Comparison of ENCODE assay signal across 9 cellular contexts in genomic region chr1:161200421-161200991, GRCh38. TPM values are rescaled to one million over a fixed set of nuclear protein-coding genes. Genes with fewer than 3 reads are reported as not detected.
DNase-seq lines count a peak whose midpoint lies in the region; ATAC-seq, FAIRE-seq and TF ChIP-seq lines count a peak whose summit lies in the region.
"Had no signal": no experiment of that assay in that cellular context is flagged by ENCODE, and none has a peak within 500 bp of the region (broad histone marks: within the 10 kb centered on the region; RNA-seq: fewer than 3 reads in every experiment).

No MANE protein-coding gene starts in this region.

- peak overlapping the region; percentile 87; the same call in 1 of the 2 replicates for H4K8ac ChIP-seq in H1 (ENCODE audit: extremely low read depth, insufficient read depth, low read length)

- no peak overlapping the region for H3K23ac ChIP-seq in H1 (ENCODE audit: insufficient read length)

- H4K20me1 ChIP-seq in H1 (replicated peaks in 1 of 2; ENCODE audit: control insufficient read depth in 1 of 2, insufficient read depth in 2 of 2, low read length in 2 of 2) = no peaks in the 10 kb centered on the region

- peak overlapping the region; percentile 16 to 80 for H3K4me2 ChIP-seq in H1 (ENCODE audit: insufficient read depth in 1 of 2, low read depth in 2 of 2, low read length in 2 of 2)

- peaks cover 9% of the 10 kb centered on the region for H3K36me3 Mint-ChIP-seq in natural killer cell

- H3K4me3 Mint-ChIP-seq in natural killer cell = no peak overlapping the region

- peaks cover 29 to 61% of the 10 kb centered on the region in 2 donors for H3K4me1 Mint-ChIP-seq in natural killer cell

- no peaks in the 10 kb centered on the region for H3K9me3 Mint-ChIP-seq in natural killer cell

- H3K4me1 ChIP-seq in H1 (replicated peaks in 1 of 4; ENCODE audit: control insufficient read depth in 3 of 4, insufficient read depth in 4 of 4, low read length in 3 of 4) (peaks cover 23 to 54% (median 48%) of the 10 kb centered on the region in 4 experiments), uterus (peaks cover 23 to 31% of the 10 kb centered on the region in 2 donors)

- peak overlapping the region; percentile 13 for H4K5ac ChIP-seq in H1 (ENCODE audit: insufficient read length, low read depth, low read length)

- H2BK20ac ChIP-seq in H1 (ENCODE audit: low read length) = peak overlapping the region; percentile 74

- H2AK5ac ChIP-seq in H1 (ENCODE audit: low read depth, low read length) = peak overlapping the region; percentile 59; the same call in 1 of the 2 replicates

- peaks cover 0 to 14% of the 10 kb centered on the region in 2 experiments; a peak in 2 of 4 replicates for H3K79me2 ChIP-seq in H1 (ENCODE audit: control insufficient read depth in 1 of 2, insufficient read depth in 2 of 2, low read length in 2 of 2)

- H3K27ac Mint-ChIP-seq in natural killer cell = peak overlapping the region; percentile 95 to 96

- TF ChIP-seq CTCF in H1 (IDR thresholded peaks at IDR 0.05; ENCODE audit: control extremely low read depth in 1 of 3, insufficient read depth in 1 of 3, low read depth in 1 of 3, low read length in 3 of 3) (no peak), natural killer cell (IDR thresholded peaks at IDR 0.05) (no peak), uterus (IDR thresholded peaks at IDR 0.05) (no peak)

- no peaks in the 10 kb centered on the region for H3K27me3 Mint-ChIP-seq in natural killer cell (ENCODE audit: low read depth in 2 of 2)

- H3K4me3 ChIP-seq in H1 (ENCODE audit: extremely low read depth in 1 of 4, insufficient read depth in 2 of 4, low read depth in 3 of 4, low read length in 4 of 4) (peak overlapping the region in 2 of 4 experiments; percentile 19 to 96; a peak in 1 of 8 replicates), uterus (no peak overlapping the region)

- FAIRE-seq in H1 (lab: Jason Lieb, UNC) = no peak

- H3K14ac ChIP-seq in H1 (ENCODE audit: insufficient read length) = no peak overlapping the region

- WGBS in H1 (ENCODE audit: extremely low coverage in 1 of 2, insufficient coverage in 1 of 2, insufficient read length in 1 of 2, insufficient replicate concordance in 2 of 2, low coverage in 1 of 2, low lambda C conversion rate in 2 of 2, missing lambda C conversion rate in 1 of 2), 2 experiments = 33% methylated on average over 5 of the region's 5 CpGs; no CpG with 5 or more reads in 1 of the 2 experiments

- CTCF ChIA-PET in H1 (lab: Charles Lee; ENCODE audit: partially characterized antibody) = interaction anchor here (0.5 to 17.6 kb wide), 7 partner anchors 10 to 210 kb away, joined by 3 to 427 read pairs (median 4); partner anchors contain the start of genes APOA2, FCER1G, PPOX and TOMM40L

- H2BK12ac ChIP-seq in H1 (ENCODE audit: low read depth, low read length) = peak overlapping the region; percentile 99

- no peak for ATAC-seq in Right ventricle myocardium superior (ENCODE audit: poor library complexity)
- ATAC-seq in natural killer cell = no peak

- POLR2A ChIA-PET in H1 (lab: Charles Lee; ENCODE audit: partially characterized antibody) = interaction anchor here (0.6 to 4.6 kb wide), 12 partner anchors 8 to 178 kb away, joined by 3 to 82 read pairs (median 9); partner anchors contain the start of genes APOA2, B4GALT3, DEDD and FCER1G

- no peak overlapping the region for H2AFZ ChIP-seq in H1 (ENCODE audit: low read length)

- TF ChIP-seq RAD21 in H1 (IDR thresholded peaks at IDR 0.05 in 1 of 2, conservative IDR thresholded peaks at IDR 0.05 in 1 of 2; ENCODE audit: low read depth in 2 of 2, low read length in 2 of 2) = no peak

- H3K27me3 ChIP-seq in H1 (replicated peaks in 1 of 4; ENCODE audit: control insufficient read depth in 3 of 4, extremely low read depth in 1 of 4, insufficient read depth in 3 of 4, low read length in 3 of 4) = no peaks in the 10 kb centered on the region
- no peaks in the 10 kb centered on the region for H3K27me3 ChIP-seq in uterus

- H2BK5ac ChIP-seq in H1 (ENCODE audit: low read depth, low read length) = peak overlapping the region; percentile 75

- peak overlapping the region; percentile 0 for H3K4ac ChIP-seq in H1 (replicated peaks; ENCODE audit: insufficient read length, low read depth, low read length)

- H2BK120ac ChIP-seq in H1 (replicated peaks; ENCODE audit: low read depth, low read length) = peak overlapping the region; percentile 56

- H3K79me1 ChIP-seq in H1 (ENCODE audit: low read depth, low read length) = peaks cover 9% of the 10 kb centered on the region; the same call in 1 of the 2 replicates

- H3K9me3 ChIP-seq in H1 (ENCODE audit: insufficient read depth in 2 of 2, low read depth in 1 of 2, low read length in 1 of 2) (no peaks in the 10 kb centered on the region), uterus (no peaks in the 10 kb centered on the region)

- peak overlapping the region; percentile 91 for H4K91ac ChIP-seq in H1 (replicated peaks; ENCODE audit: insufficient read length, low read length)

- intact Hi-C loops in Right ventricle myocardium superior (cut with DNase I) = no loop called here
- intact Hi-C loops in cardiac septum (cut with DNase I) = loop anchor here (5.0 kb wide), 2 partner anchors 112 to 187 kb away; partner anchors contain the start of gene SDHC
- intact Hi-C loops in natural killer cell (cut with micrococcal nuclease) = loop anchor here (5.0 kb wide), 1 partner anchor 33 kb away; the partner anchor contains the start of gene PPOX
- intact Hi-C loops in uterus (cut with DNase I; ENCODE audit: low total_unique reads) = no loop called here

- H3K18ac ChIP-seq in H1 (ENCODE audit: extremely low read depth, low read length) = peak overlapping the region; percentile 80

- no peak for TF ChIP-seq EP300 in H1 (IDR thresholded peaks at IDR 0.05; ENCODE audit: borderline replicate concordance in 1 of 2, low read depth in 2 of 2, low read length in 2 of 2)

- peak overlapping the region in 2 of 4 experiments; percentile 62 to 63; a peak in 3 of 7 replicates for H3K9ac ChIP-seq in H1 (replicated peaks in 1 of 4; ENCODE audit: extremely low read depth in 1 of 4, low read depth in 3 of 4, low read length in 3 of 4)

- H3K27ac ChIP-seq in H1 (ENCODE audit: low read depth, low read length) (peak overlapping the region; percentile 94), uterus (peak overlapping the region; percentile 98 to 99)

- H3K36me3 ChIP-seq in H1 (ENCODE audit: control insufficient read depth in 2 of 4, insufficient read depth in 4 of 4, low read length in 3 of 4) (peaks cover 2 to 19% (median 3%) of the 10 kb centered on the region in 4 experiments; a peak in 4 of 8 replicates), uterus (no peaks in the 10 kb centered on the region)

- DNase-seq in Right ventricle myocardium superior (peak; percentile 41), cardiac septum (ENCODE audit: low spot score) (no peak), H1 (ENCODE audit: low read depth in 1 of 2, low spot score in 2 of 2) (no peak), natural killer cell (no peak), uterus (peak in 1 of 2 donors; percentile 45), NCI-H2196 treated with DMSO at 0.1 percent for 48 hours (lab: John Stamatoyannopoulos, UW; ENCODE audit: unreplicated experiment) (no peak), CD1c-positive myeloid dendritic cell (ENCODE audit: extremely low spot score) (no peak), NCI-H1436 treated with DMSO at 0.1 percent for 48 hours (lab: John Stamatoyannopoulos, UW) (no peak)

- H2BK15ac ChIP-seq in H1 (ENCODE audit: low read length) = peak overlapping the region; percentile 90

- TF ChIP-seq POLR2A in H1 (IDR thresholded peaks at IDR 0.05; ENCODE audit: control extremely low read depth in 1 of 2, low read depth in 2 of 2, low read length in 2 of 2) (peak in 1 of 2 experiments; percentile 25; a peak in 1 of 3 replicates), uterus (IDR thresholded peaks at IDR 0.05) (no peak)

- H3K56ac ChIP-seq in H1 (replicated peaks; ENCODE audit: insufficient read length, low read depth, low read length) = peak overlapping the region; percentile 0

- H3K23me2 ChIP-seq in H1 (ENCODE audit: low read depth, low read length) = peaks cover 13% of the 10 kb centered on the region

RNA-seq across cellular contexts. Expression of gene ADAMTS4, which starts 1.7 kb away (rescaled TPM):
- 7.0 TPM for total RNA-seq in Right ventricle myocardium superior
- total RNA-seq in cardiac septum = 24.0 TPM
- total RNA-seq in H1 (2021; fragmentation: NEBNext Ultra II Directional; extraction: Animal tissue kit (Norgen Biotek cat#: 25700)) = 7.2 and 12.4 TPM in 2 replicates
- polyA plus RNA-seq in H1 (2011; rRNA removed) = 4.6 and 6.4 TPM in 2 replicates
- 3.8 TPM for polyA plus RNA-seq in H1 (2011; cell fraction: cytosol; rRNA removed)
- 8.8 TPM for polyA plus RNA-seq in H1 (2011; cell fraction: nucleus; rRNA removed)
- polyA plus RNA-seq in H1 (2012, experiment 1 of 2) = 6.1 to 7.9 TPM (median 6.5 TPM) in 4 replicates
- polyA plus RNA-seq in H1 (2012, experiment 2 of 2) = 3.1 TPM
- polyA plus RNA-seq in H1 (2013, experiment 1 of 2) = 5.4 TPM
- polyA plus RNA-seq in H1 (2013, experiment 2 of 2) = 4.8 TPM
- 9.9 and 12.8 TPM in 2 replicates for polyA minus RNA-seq in H1 (2011; rRNA and poly(A)+ RNA removed)
- 11.0 TPM for polyA minus RNA-seq in H1 (2011; cell fraction: cytosol; rRNA and poly(A)+ RNA removed)
- 15.4 TPM for polyA minus RNA-seq in H1 (2011; cell fraction: nucleus; rRNA and poly(A)+ RNA removed)
- total RNA-seq in natural killer cell = under 1 TPM; 0.14 to 0.20 (median 0.14) TPM
- total RNA-seq in uterus = 10 to 100 TPM in 3 of 4 donors, 1 to 10 TPM in 1; 1.3 to 41.5 (median 10.9) TPM

RNA-seq across cellular contexts. Expression of gene NDUFS2, which starts 1.7 kb away (rescaled TPM):
- total RNA-seq in Right ventricle myocardium superior = 308 TPM
- 253 TPM for total RNA-seq in cardiac septum
- total RNA-seq in H1 (2021; fragmentation: NEBNext Ultra II Directional; extraction: Animal tissue kit (Norgen Biotek cat#: 25700)) = 88.7 and 95.1 TPM in 2 replicates
- 100 and 113 TPM in 2 replicates for polyA plus RNA-seq in H1 (2011; rRNA removed)
- 140 TPM for polyA plus RNA-seq in H1 (2011; cell fraction: cytosol; rRNA removed)
- polyA plus RNA-seq in H1 (2011; cell fraction: nucleus; rRNA removed) = 108 TPM
- 108 to 115 TPM (median 112 TPM) in 4 replicates for polyA plus RNA-seq in H1 (2012, experiment 1 of 2)
- 55.7 TPM for polyA plus RNA-seq in H1 (2012, experiment 2 of 2)
- 49.8 TPM for polyA plus RNA-seq in H1 (2013, experiment 1 of 2)
- 45.7 TPM for polyA plus RNA-seq in H1 (2013, experiment 2 of 2)
- polyA minus RNA-seq in H1 (2011; rRNA and poly(A)+ RNA removed) = 178 and 185 TPM in 2 replicates
- polyA minus RNA-seq in H1 (2011; cell fraction: cytosol; rRNA and poly(A)+ RNA removed) = 86.2 TPM
- polyA minus RNA-seq in H1 (2011; cell fraction: nucleus; rRNA and poly(A)+ RNA removed) = 116 TPM
- total RNA-seq in natural killer cell = 10 to 100 TPM; 74.7 to 88.8 (median 84.7) TPM
- total RNA-seq in uterus = 100 to 1,000 TPM in 1 of 4 donors, 10 to 100 TPM in 3; 43.8 to 107 (median 93.9) TPM

RNA-seq across cellular contexts. Expression of gene FCER1G, which starts 14.6 kb away (rescaled TPM):
- total RNA-seq in Right ventricle myocardium superior (21.5 TPM), cardiac septum (11.4 TPM), natural killer cell (100 to 1,000 TPM; 226 to 281 (median 259) TPM), uterus (10 to 100 TPM in 3 of 4 donors, 1 to 10 TPM in 1; 1.3 to 39.4 (median 12.6) TPM)
- total RNA-seq in H1 (2021; fragmentation: NEBNext Ultra II Directional; extraction: Animal tissue kit (Norgen Biotek cat#: 25700)) = 0.86 TPM in 1 of 2 replicates, not detected in the other
- 0.85 and 1.6 TPM in 2 replicates for polyA plus RNA-seq in H1 (2011; rRNA removed)
- polyA plus RNA-seq in H1 (2011; cell fraction: cytosol; rRNA removed) = 0.43 TPM
- polyA plus RNA-seq in H1 (2011; cell fraction: nucleus; rRNA removed) = 0.66 TPM
- 0.40 to 0.58 TPM (median 0.48 TPM) in 3 of 4 replicates, not detected in the other for polyA plus RNA-seq in H1 (2012, experiment 1 of 2)
- 0.93 TPM for polyA plus RNA-seq in H1 (2012, experiment 2 of 2)
- polyA plus RNA-seq in H1 (2013, experiment 1 of 2) = 0.85 TPM
- polyA plus RNA-seq in H1 (2013, experiment 2 of 2) = 0.85 TPM
- polyA minus RNA-seq in H1 (2011; rRNA and poly(A)+ RNA removed) = not detected in 2 replicates
- polyA minus RNA-seq in H1 (2011; cell fraction: cytosol; rRNA and poly(A)+ RNA removed) = not detected
- not detected for polyA minus RNA-seq in H1 (2011; cell fraction: nucleus; rRNA and poly(A)+ RNA removed)

RNA-seq across cellular contexts. Expression of gene APOA2, which starts 22.9 kb away (rescaled TPM):
- 1.2 TPM for total RNA-seq in Right ventricle myocardium superior
- total RNA-seq in cardiac septum = not detected
- total RNA-seq in H1 (2021; fragmentation: NEBNext Ultra II Directional; extraction: Animal tissue kit (Norgen Biotek cat#: 25700)) = not detected in 2 replicates
- 0.41 TPM in 1 of 2 replicates, not detected in the other for polyA plus RNA-seq in H1 (2011; rRNA removed)
- 3.6 TPM for polyA plus RNA-seq in H1 (2011; cell fraction: cytosol; rRNA removed)
- polyA plus RNA-seq in H1 (2011; cell fraction: nucleus; rRNA removed) = not detected
- 2.0 to 3.1 TPM in 2 of 4 replicates, not detected in the others for polyA plus RNA-seq in H1 (2012, experiment 1 of 2)
- polyA plus RNA-seq in H1 (2012, experiment 2 of 2) = 8.6 TPM
- polyA plus RNA-seq in H1 (2013, experiment 1 of 2) = not detected
- polyA plus RNA-seq in H1 (2013, experiment 2 of 2) = not detected
- polyA minus RNA-seq in H1 (2011; rRNA and poly(A)+ RNA removed) = not detected in 2 replicates
- not detected for polyA minus RNA-seq in H1 (2011; cell fraction: cytosol; rRNA and poly(A)+ RNA removed)
- polyA minus RNA-seq in H1 (2011; cell fraction: nucleus; rRNA and poly(A)+ RNA removed) = not detected
- total RNA-seq in natural killer cell = not detected
- total RNA-seq in uterus = not detected
- total RNA-seq: subcutaneous adipose tissue had no signal

RNA-seq across cellular contexts. Expression of gene B4GALT3, which starts 23.2 kb away (rescaled TPM):
- total RNA-seq in Right ventricle myocardium superior (20.3 TPM), cardiac septum (22.2 TPM), natural killer cell (10 to 100 TPM; 58.4 to 62.2 (median 59.4) TPM), uterus (10 to 100 TPM in 3 of 4 donors, 1 to 10 TPM in 1; 1.0 to 23.9 (median 19.9) TPM)
- total RNA-seq in H1 (2021; fragmentation: NEBNext Ultra II Directional; extraction: Animal tissue kit (Norgen Biotek cat#: 25700)) = 42.3 and 45.5 TPM in 2 replicates
- polyA plus RNA-seq in H1 (2011; rRNA removed) = 43.0 and 61.2 TPM in 2 replicates
- 35.7 TPM for polyA plus RNA-seq in H1 (2011; cell fraction: cytosol; rRNA removed)
- polyA plus RNA-seq in H1 (2011; cell fraction: nucleus; rRNA removed) = 83.1 TPM
- 37.1 to 41.5 TPM (median 37.3 TPM) in 4 replicates for polyA plus RNA-seq in H1 (2012, experiment 1 of 2)
- polyA plus RNA-seq in H1 (2012, experiment 2 of 2) = 65.4 TPM
- polyA plus RNA-seq in H1 (2013, experiment 1 of 2) = 50.7 TPM
- polyA plus RNA-seq in H1 (2013, experiment 2 of 2) = 53.5 TPM
- 18.1 and 20.6 TPM in 2 replicates for polyA minus RNA-seq in H1 (2011; rRNA and poly(A)+ RNA removed)
- 14.2 TPM for polyA minus RNA-seq in H1 (2011; cell fraction: cytosol; rRNA and poly(A)+ RNA removed)
- polyA minus RNA-seq in H1 (2011; cell fraction: nucleus; rRNA and poly(A)+ RNA removed) = 15.3 TPM

Comparison
In these comparisons a context has a peak if more than half of its experiments do, and no peak if none do; other contexts are left out.
1. intact Hi-C loops: an anchor here in cardiac septum (5.0 kb wide) and natural killer cell (5.0 kb wide); none called in Right ventricle myocardium superior and uterus.
2. RNA of gene FCER1G, which starts 14.6 kb away (total RNA-seq): 226 to 281 TPM in natural killer cell; 21.5 TPM in Right ventricle myocardium superior (single experiment), 1.3 to 39.4 TPM in uterus, 11.4 TPM in cardiac septum (single experiment) and 0.86 TPM in H1; every median in the first group is over 4 times any median in the second.